In the genomic region with DNA sequence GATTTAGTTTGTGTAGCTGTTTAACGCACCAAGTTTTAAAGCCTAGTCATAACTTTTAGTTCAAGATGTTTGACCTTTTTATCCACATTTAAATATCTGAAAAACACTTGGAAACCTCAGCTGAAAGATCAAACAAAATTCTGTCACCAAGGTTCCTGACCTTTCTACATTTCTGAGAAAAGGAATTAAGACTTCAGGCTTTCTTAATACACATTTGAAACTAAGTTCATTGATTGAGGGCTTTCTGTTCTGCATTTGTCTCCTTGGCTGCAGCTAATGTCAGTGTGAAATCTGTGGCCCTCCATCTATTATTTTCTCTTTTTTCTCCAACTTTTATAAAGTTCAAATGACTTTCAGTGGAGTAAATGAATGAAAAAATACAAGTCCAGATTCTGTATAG, we compare ENCODE assay signal across 19 cellular contexts.
"Had no signal": no experiment of that assay in that cellular context is flagged by ENCODE, and none has a peak within 500 bp of the region (broad histone marks: within the 10 kb centered on the region; RNA-seq: fewer than 3 reads in every experiment).

No MANE protein-coding gene starts in this region.

- DNase-seq: activated CD4-positive, alpha-beta T cell treated with anti-CD3 and anti-CD28 coated beads, Interleukin-2, amount 10 ng/mL, durations not matched to agents 24 days and 14 days; activated CD4-positive, alpha-beta T cell treated with anti-CD3 and anti-CD28 coated beads, Interleukin-2, amount 50 U/mL, for 48 hours; activated CD4-positive, CD25-positive, alpha-beta regulatory T cell treated with anti-CD3 and anti-CD28 coated beads, Interleukin-2, amount 50 U/mL, for 72 hours; activated CD8-positive, alpha-beta memory T cell treated with anti-CD3 and anti-CD28 coated beads, Interleukin-2, amount 10 ng/mL, durations not matched to agents 7 days and 5 days; activated effector memory CD4-positive, alpha-beta T cell treated with Interleukin-2 at 50 U/mL for 16 hours; activated naive CD4-positive, alpha-beta T cell; activated T-cell treated with anti-CD3 and anti-CD28 coated beads, Interleukin-2, amount 50 U/mL, for 24 hours; aorta; central memory CD4-positive, alpha-beta T cell; NCI-H1048; NCI-H1930; NCI-H2171 treated with DMSO at 0.1 percent for 48 hours; NCI-H226; NCI-H526; NCI-H774; SIG-M5; T-helper 17 cell; T-helper 9 cell had no signal

- ATAC-seq: activated CD8-positive, alpha-beta memory T cell treated with anti-CD3 and anti-CD28 coated beads, Interleukin-2, amount 10 ng/mL, durations not matched to agents 7 days and 5 days; T-helper 17 cell had no signal

- FAIRE-seq: bronchial epithelial cell had no signal
